8 cellular contexts compared by ENCODE assay signal in the genomic region with DNA sequence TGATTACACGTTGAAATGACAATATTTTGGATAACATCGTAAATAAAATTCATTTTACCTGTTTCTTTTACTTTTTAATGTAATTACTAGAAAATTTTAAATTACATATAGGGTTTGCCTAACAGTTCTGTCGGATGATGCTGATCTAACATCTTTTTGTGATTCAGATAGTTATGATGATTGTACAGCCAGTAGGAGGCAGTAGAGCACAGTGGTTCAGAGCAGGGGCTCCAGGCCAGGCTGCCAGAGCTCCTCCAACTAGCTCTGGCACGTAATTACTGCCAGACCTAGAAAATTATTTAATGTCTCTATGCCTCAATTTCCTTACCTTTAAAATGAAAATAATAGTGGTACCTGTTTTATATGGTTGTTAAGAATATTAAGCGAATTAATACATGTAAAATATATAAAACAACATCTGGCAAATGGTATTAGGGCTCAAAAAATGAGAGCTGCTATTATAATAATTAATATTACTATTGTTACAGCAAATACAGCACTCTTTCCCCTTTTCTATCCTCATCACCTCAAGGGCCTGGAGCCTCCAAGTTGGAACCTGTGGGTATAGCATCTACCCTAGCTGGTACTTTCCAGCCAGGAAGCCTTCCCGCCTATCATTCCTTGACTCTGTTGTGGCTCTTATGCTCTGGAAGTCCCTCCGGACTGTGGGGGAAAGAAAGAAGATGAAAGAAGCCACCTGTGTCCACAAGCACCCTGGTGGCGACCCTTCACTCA. TPM values are rescaled to one million over a fixed set of nuclear protein-coding genes. Genes with fewer than 3 reads are reported as not detected.
A peak's percentile ranks its signal among the peaks of the same experiment; 100 is the strongest.
DNase-seq lines count a peak whose midpoint lies in the region; ATAC-seq, FAIRE-seq and TF ChIP-seq lines count a peak whose summit lies in the region.

No MANE protein-coding gene starts in this region.

- H3K4me1 Mint-ChIP-seq in CD8-positive, alpha-beta T cell (ENCODE audit: low read depth): no peaks in the 10 kb centered on the region

- intact Hi-C loops in CD8-positive, alpha-beta T cell (cut with DNase I, micrococcal nuclease): loop anchor here (1.0 to 2.0 kb wide), 3 partner anchors 100 to 953 kb away; no protein-coding TSS in a partner anchor
- intact Hi-C loops in endothelial cell of umbilical vein (cut with micrococcal nuclease): loop anchor here (1.0 to 10.0 kb wide), 10 partner anchors 95 to 953 kb away; no protein-coding TSS in a partner anchor

- peak; percentile 64 for ATAC-seq in CD8-positive, alpha-beta T cell
- ATAC-seq in HG03378 (IDR thresholded peaks at IDR 0.05; ENCODE audit: unreplicated experiment): peak; percentile 76
- peak; percentile 83 for ATAC-seq in stimulated activated naive CD8-positive, alpha-beta T cell treated with anti-CD3 and anti-CD28 coated beads, Interleukin-15, Interleukin-2, amounts not matched to agents 100 U/mL and 50 U/mL, for 24 hours

- no peak for TF ChIP-seq POLR2A in endothelial cell of umbilical vein (IDR thresholded peaks at IDR 0.05; ENCODE audit: low read depth, low read length)

- no peaks in the 10 kb centered on the region for H3K36me3 ChIP-seq in CD8-positive, alpha-beta T cell (ENCODE audit: insufficient read depth, low read length)
- H3K36me3 ChIP-seq in endothelial cell of umbilical vein (ENCODE audit: control insufficient read depth in 2 of 2, extremely low read depth in 1 of 2, insufficient read depth in 2 of 2, low read length in 2 of 2): no peaks in the 10 kb centered on the region

- peak; percentile 86 for TF ChIP-seq CTCF in CD8-positive, alpha-beta T cell (IDR thresholded peaks at IDR 0.05)
- peak; percentile 66 to 72 for TF ChIP-seq CTCF in endothelial cell of umbilical vein (IDR thresholded peaks at IDR 0.05; ENCODE audit: extremely low read depth in 1 of 2, insufficient read depth in 1 of 2, low read depth in 1 of 2, low read length in 2 of 2)

- BruUV-seq in endothelial cell of umbilical vein (replicated peaks; lab: Mats Ljungman, UMichigan): no TSS peak

- no peaks in the 10 kb centered on the region for H3K79me2 ChIP-seq in endothelial cell of umbilical vein (ENCODE audit: control insufficient read depth, insufficient read depth, low read length)

- H3K36me3 Mint-ChIP-seq in CD8-positive, alpha-beta T cell: no peaks in the 10 kb centered on the region

- H3K9ac ChIP-seq in endothelial cell of umbilical vein (replicated peaks; ENCODE audit: extremely low read depth, insufficient read depth, low read length): no peak overlapping the region

- peak; percentile 73 for FAIRE-seq in endothelial cell of umbilical vein (lab: Jason Lieb, UNC)

- no peaks in the 10 kb centered on the region for H4K20me1 ChIP-seq in endothelial cell of umbilical vein (replicated peaks; ENCODE audit: control insufficient read depth, extremely low read depth, insufficient read depth, low read length)

- H3K27me3 Mint-ChIP-seq in CD8-positive, alpha-beta T cell (ENCODE audit: low read depth): peaks cover 12% of the 10 kb centered on the region

- H3K27ac Mint-ChIP-seq in CD8-positive, alpha-beta T cell: no peak overlapping the region

- no peak overlapping the region for H3K4me3 ChIP-seq in CD8-positive, alpha-beta T cell (ENCODE audit: low read depth, low read length)
- H3K4me3 ChIP-seq in endothelial cell of umbilical vein (replicated peaks in 1 of 3; ENCODE audit: insufficient read depth in 1 of 3, low read depth in 1 of 3, low read length in 3 of 3): no peak overlapping the region

- H3K9me3 Mint-ChIP-seq in CD8-positive, alpha-beta T cell: no peaks in the 10 kb centered on the region

- dilution Hi-C loops in endothelial cell of umbilical vein (cut with MboI; ENCODE audit: extremely low pct_ligation_motif_present, low sequenced_read_pairs): no loop called here

- H3K27ac ChIP-seq in CD8-positive, alpha-beta T cell (ENCODE audit: low read depth, low read length): no peak overlapping the region
- H3K27ac ChIP-seq in endothelial cell of umbilical vein (ENCODE audit: insufficient read depth, low read depth, low read length): no peak overlapping the region

- H3K4me1 ChIP-seq in CD8-positive, alpha-beta T cell (ENCODE audit: insufficient read depth, low read length): no peaks in the 10 kb centered on the region
- no peaks in the 10 kb centered on the region for H3K4me1 ChIP-seq in endothelial cell of umbilical vein (ENCODE audit: control insufficient read depth, extremely low read depth, insufficient read depth, low read length)

- no peaks in the 10 kb centered on the region for H3K27me3 ChIP-seq in CD8-positive, alpha-beta T cell (ENCODE audit: insufficient read depth, low read length)
- H3K27me3 ChIP-seq in endothelial cell of umbilical vein (ENCODE audit: control insufficient read depth in 2 of 2, insufficient read depth in 2 of 2, low read length in 2 of 2): no peaks in the 10 kb centered on the region

- H2AFZ ChIP-seq in endothelial cell of umbilical vein (ENCODE audit: low read depth, low read length): peak overlapping the region; percentile 30

- no peak overlapping the region for H3K4me3 Mint-ChIP-seq in CD8-positive, alpha-beta T cell

- CTCF ChIA-PET in CD8-positive, alpha-beta T cell (lab: Charles Lee): interaction anchor here (0.5 to 7.2 kb wide), 26 partner anchors 9 to 894 kb away, joined by 3 to 80 read pairs (median 4); no protein-coding TSS in a partner anchor
- CTCF ChIA-PET in endothelial cell of umbilical vein (lab: Charles Lee): interaction anchor here (0.5 to 3.9 kb wide), 65 partner anchors 9 to 1163 kb away, joined by 3 to 84 read pairs (median 4); no protein-coding TSS in a partner anchor

- POLR2A ChIA-PET in CD8-positive, alpha-beta T cell (lab: Charles Lee): no interaction called here
- POLR2A ChIA-PET in endothelial cell of umbilical vein (lab: Charles Lee): interaction anchor here (0.7 kb wide), 1 partner anchor 123 kb away, joined by 4 read pairs; no protein-coding TSS in a partner anchor

- H3K9me3 ChIP-seq in CD8-positive, alpha-beta T cell (ENCODE audit: low read length): no peaks in the 10 kb centered on the region
- no peaks in the 10 kb centered on the region for H3K9me3 ChIP-seq in endothelial cell of umbilical vein (replicated peaks; ENCODE audit: control insufficient read depth, insufficient read depth, low read length)

- no peak overlapping the region for H3K4me2 ChIP-seq in endothelial cell of umbilical vein (ENCODE audit: insufficient read depth, low read length)

- H3K9me1 ChIP-seq in endothelial cell of umbilical vein (replicated peaks; ENCODE audit: control insufficient read depth, extremely low read depth, insufficient read depth, low read length): no peaks in the 10 kb centered on the region

- DNase-seq in CD8-positive, alpha-beta T cell: peak in 6 of 7 experiments; percentile 9 to 52 (median 42)
- DNase-seq in GM19240 (ENCODE audit: insufficient read length, low spot score): peak; percentile 28
- peak; percentile 4 for DNase-seq in NCI-H524 treated with DMSO at 0.1 percent for 48 hours (lab: John Stamatoyannopoulos, UW)
- peak; percentile 50 to 61 for DNase-seq in activated CD4-positive, alpha-beta T cell treated with anti-CD3 and anti-CD28 coated beads, Interleukin-2, amount 50 U/mL, for 48 hours
- DNase-seq in endothelial cell of umbilical vein (ENCODE audit: low read depth, low spot score): peak; percentile 83
- DNase-seq in mucosa of gallbladder (ENCODE audit: low spot score): peak; percentile 68
- DNase-seq in stimulated activated naive CD8-positive, alpha-beta T cell treated with anti-CD3 and anti-CD28 coated beads, Interleukin-15, Interleukin-2, amounts not matched to agents 100 U/mL and 50 U/mL, for 24 hours: peak; percentile 51

TF ChIP-seq in endothelial cell of umbilical vein, 7 proteins besides CTCF, POLR2A, EP300 and RAD21:
- TF ChIP-seq FOS (IDR thresholded peaks at IDR 0.05; ENCODE audit: borderline replicate concordance, insufficient read depth, low read length) (no peak), POLR2AphosphoS5 (IDR thresholded peaks at IDR 0.05; ENCODE audit: insufficient read depth, low read depth, low read length) (no peak), JUN (IDR thresholded peaks at IDR 0.05; ENCODE audit: borderline replicate concordance, insufficient read depth, insufficient read length, low read depth) (no peak), MAX (IDR thresholded peaks at IDR 0.05; ENCODE audit: insufficient read depth, insufficient read length) (no peak), MYC (IDR thresholded peaks at IDR 0.05; ENCODE audit: low read depth, low read length) (no peak), GATA2 (IDR thresholded peaks at IDR 0.05; ENCODE audit: insufficient read depth, insufficient read length, low read depth, low read length) (no peak), EZH2 (IDR thresholded peaks at IDR 0.05; ENCODE audit: borderline replicate concordance, low read depth, low read length, severe bottlenecking) (no peak)

RNA-seq across cellular contexts. Expression of gene PLA2R1, which starts 47.7 kb away (rescaled TPM):
- total RNA-seq in CD8-positive, alpha-beta T cell: not detected
- total RNA-seq in endothelial cell of umbilical vein (14.4 and 15.6 TPM in 2 replicates), mucosa of gallbladder (45.0 TPM)
- polyA plus RNA-seq in endothelial cell of umbilical vein: 6.2 and 6.9 TPM in 2 replicates
- polyA plus RNA-seq in endothelial cell of umbilical vein (2011; cell fraction: cytosol; rRNA removed): 7.8 and 9.0 TPM in 2 replicates
- polyA plus RNA-seq in endothelial cell of umbilical vein (2011; cell fraction: nucleus; rRNA removed): 33.0 and 36.9 TPM in 2 replicates
- polyA plus RNA-seq in endothelial cell of umbilical vein (2012): 34.5 and 47.9 TPM in 2 replicates
- 20.0 and 23.5 TPM in 2 replicates for polyA minus RNA-seq in endothelial cell of umbilical vein
- 0.10 TPM for polyA minus RNA-seq in endothelial cell of umbilical vein (2011; cell fraction: cytosol; rRNA and poly(A)+ RNA removed)
- 37.4 and 46.0 TPM in 2 replicates for polyA minus RNA-seq in endothelial cell of umbilical vein (2011; cell fraction: nucleus; rRNA and poly(A)+ RNA removed)

Comparison
In these comparisons a context has a peak if more than half of its experiments do, and no peak if none do; other contexts are left out.
1. DNase-seq: peak in every context shown above with its lines; median percentile 83 in endothelial cell of umbilical vein; 68 in mucosa of gallbladder; 56 in activated CD4-positive, alpha-beta T cell treated with anti-CD3 and anti-CD28 coated beads, Interleukin-2, amount 50 U/mL, for 48 hours; 51 in stimulated activated naive CD8-positive, alpha-beta T cell treated with anti-CD3 and anti-CD28 coated beads, Interleukin-15, Interleukin-2, amounts not matched to agents 100 U/mL and 50 U/mL, for 24 hours; 42 in CD8-positive, alpha-beta T cell; 28 in GM19240; 4 in NCI-H524 treated with DMSO at 0.1 percent for 48 hours.
2. RNA of gene PLA2R1, which starts 47.7 kb away (total RNA-seq): 45.0 TPM in mucosa of gallbladder (single experiment) and 14.4 to 15.6 TPM in endothelial cell of umbilical vein; not detected in CD8-positive, alpha-beta T cell; every median in the first group is over 10 times any median in the second.
3. Peak in every context shown above with its lines, with median percentiles within 50 percentile points of each other: ATAC-seq.